17 cellular contexts compared by ENCODE assay signal in genomic region chr6:126628125-126628524, GRCh38.
DNase-seq lines count a peak whose midpoint lies in the region; ATAC-seq, FAIRE-seq and TF ChIP-seq lines count a peak whose summit lies in the region.
"Had no signal": no experiment of that assay in that cellular context is flagged by ENCODE, and none has a peak within 500 bp of the region (broad histone marks: within the 10 kb centered on the region; RNA-seq: fewer than 3 reads in every experiment).

No MANE protein-coding gene starts in this region.

- H3K36me3 Mint-ChIP-seq in natural killer cell treated with Interleukin-12 subunit alpha and Interleukin-12 subunit beta and Interleukin-15 and Interleukin-18, amount 100 ng/mL, for 72 hours: no peaks in the 10 kb centered on the region
- H3K36me3 Mint-ChIP-seq: activated naive CD4-positive, alpha-beta T cell treated with anti-CD3 and anti-CD28 coated beads, Interleukin-2, amount 50 U/mL, for 24 hours; CD14-positive monocyte; natural killer cell had no signal

- no peaks in the 10 kb centered on the region for H3K79me2 ChIP-seq in H1 (ENCODE audit: control insufficient read depth in 1 of 2, insufficient read depth in 2 of 2, low read length in 2 of 2)

- TF ChIP-seq EP300 in H1 (IDR thresholded peaks at IDR 0.05; ENCODE audit: borderline replicate concordance in 1 of 2, low read depth in 2 of 2, low read length in 2 of 2): no peak

- no peak overlapping the region for H2AFZ ChIP-seq in H1 (ENCODE audit: low read length)

- H3K56ac ChIP-seq in H1 (replicated peaks; ENCODE audit: insufficient read length, low read depth, low read length): no peak overlapping the region

- H2BK20ac ChIP-seq in H1 (ENCODE audit: low read length): no peak overlapping the region

- no peak for DNase-seq in H1 (ENCODE audit: low read depth in 1 of 2, low spot score in 2 of 2)
- DNase-seq in 8988T: no peak
- no peak for DNase-seq in natural killer cell treated with Interleukin-12 subunit alpha and Interleukin-12 subunit beta and Interleukin-15 and Interleukin-18, amount 100 ng/mL, for 72 hours (ENCODE audit: low spot score)
- DNase-seq: heart left ventricle; left ventricle myocardium superior; natural killer cell; NCI-H226; stimulated activated naive CD8-positive, alpha-beta T cell treated with anti-CD3 and anti-CD28 coated beads, Interleukin-15, Interleukin-2, amounts not matched to agents 100 U/mL and 50 U/mL, for 24 hours had no signal

- H3K4me1 Mint-ChIP-seq in natural killer cell treated with Interleukin-12 subunit alpha and Interleukin-12 subunit beta and Interleukin-15 and Interleukin-18, amount 100 ng/mL, for 72 hours (ENCODE audit: low read depth in 2 of 2): no peaks in the 10 kb centered on the region
- H3K4me1 Mint-ChIP-seq: activated naive CD4-positive, alpha-beta T cell treated with anti-CD3 and anti-CD28 coated beads, Interleukin-2, amount 50 U/mL, for 24 hours; CD14-positive monocyte; natural killer cell had no signal

- no peaks in the 10 kb centered on the region for H3K27me3 Mint-ChIP-seq in natural killer cell treated with Interleukin-12 subunit alpha and Interleukin-12 subunit beta and Interleukin-15 and Interleukin-18, amount 100 ng/mL, for 72 hours
- H3K27me3 Mint-ChIP-seq: activated naive CD4-positive, alpha-beta T cell treated with anti-CD3 and anti-CD28 coated beads, Interleukin-2, amount 50 U/mL, for 24 hours had no signal

- TF ChIP-seq CTCF in GM12874 (IDR thresholded peaks at IDR 0.05; ENCODE audit: insufficient read depth, low read depth, low read length) (peak; percentile 42; the same call in 1 of the 2 replicates), H1 (IDR thresholded peaks at IDR 0.05; ENCODE audit: control extremely low read depth in 1 of 3, insufficient read depth in 1 of 3, low read depth in 1 of 3, low read length in 3 of 3) (peak in 1 of 3 experiments; percentile 40; a peak in 1 of 4 replicates)

- H4K8ac ChIP-seq in H1 (ENCODE audit: extremely low read depth, insufficient read depth, low read length): no peak overlapping the region

- POLR2A ChIA-PET in H1 (lab: Charles Lee; ENCODE audit: partially characterized antibody): no interaction called here

- no peak overlapping the region for H3K4ac ChIP-seq in H1 (replicated peaks; ENCODE audit: insufficient read length, low read depth, low read length)

- no peak overlapping the region for H3K4me3 Mint-ChIP-seq in natural killer cell treated with Interleukin-12 subunit alpha and Interleukin-12 subunit beta and Interleukin-15 and Interleukin-18, amount 100 ng/mL, for 72 hours
- H3K4me3 Mint-ChIP-seq: activated naive CD4-positive, alpha-beta T cell treated with anti-CD3 and anti-CD28 coated beads, Interleukin-2, amount 50 U/mL, for 24 hours; CD14-positive monocyte; natural killer cell had no signal

- H3K23me2 ChIP-seq in H1 (ENCODE audit: low read depth, low read length): no peaks in the 10 kb centered on the region

- H3K4me3 ChIP-seq in H1 (ENCODE audit: extremely low read depth in 1 of 4, insufficient read depth in 2 of 4, low read depth in 3 of 4, low read length in 4 of 4): no peak overlapping the region
- H3K4me3 ChIP-seq: heart left ventricle had no signal

- no peak overlapping the region for H3K4me2 ChIP-seq in H1 (ENCODE audit: insufficient read depth in 1 of 2, low read depth in 2 of 2, low read length in 2 of 2)

- no peak overlapping the region for H3K18ac ChIP-seq in H1 (ENCODE audit: extremely low read depth, low read length)

- peak; percentile 75 for ATAC-seq in GM21360 (IDR thresholded peaks at IDR 0.05; ENCODE audit: unreplicated experiment)
- peak; percentile 74 for ATAC-seq in HG03432 (IDR thresholded peaks at IDR 0.05; ENCODE audit: unreplicated experiment)
- no peak for ATAC-seq in GM21717 (IDR thresholded peaks at IDR 0.05; ENCODE audit: unreplicated experiment)
- ATAC-seq in GM19452 (IDR thresholded peaks at IDR 0.05; ENCODE audit: unreplicated experiment): no peak
- ATAC-seq in natural killer cell treated with Interleukin-12 subunit alpha and Interleukin-12 subunit beta and Interleukin-15 and Interleukin-18, amount 100 ng/mL, for 72 hours: no peak
- ATAC-seq: heart left ventricle; left ventricle myocardium superior; natural killer cell; sciatic nerve; stimulated activated naive CD8-positive, alpha-beta T cell treated with anti-CD3 and anti-CD28 coated beads, Interleukin-15, Interleukin-2, amounts not matched to agents 100 U/mL and 50 U/mL, for 24 hours had no signal

- H3K27ac Mint-ChIP-seq in natural killer cell treated with Interleukin-12 subunit alpha and Interleukin-12 subunit beta and Interleukin-15 and Interleukin-18, amount 100 ng/mL, for 72 hours: no peak overlapping the region
- H3K27ac Mint-ChIP-seq: activated naive CD4-positive, alpha-beta T cell treated with anti-CD3 and anti-CD28 coated beads, Interleukin-2, amount 50 U/mL, for 24 hours; CD14-positive monocyte; natural killer cell had no signal

- no peaks in the 10 kb centered on the region for H3K27me3 ChIP-seq in H1 (replicated peaks in 1 of 4; ENCODE audit: control insufficient read depth in 3 of 4, extremely low read depth in 1 of 4, insufficient read depth in 3 of 4, low read length in 3 of 4)
- H3K27me3 ChIP-seq: heart left ventricle had no signal

- CTCF ChIA-PET in H1 (lab: Charles Lee; ENCODE audit: partially characterized antibody): interaction anchor here (0.6 to 3.1 kb wide), 22 partner anchors 9 to 458 kb away, joined by 3 to 18 read pairs (median 4); no protein-coding TSS in a partner anchor

- H2BK12ac ChIP-seq in H1 (ENCODE audit: low read depth, low read length): no peak overlapping the region

- H3K79me1 ChIP-seq in H1 (ENCODE audit: low read depth, low read length): no peaks in the 10 kb centered on the region

- no peak for TF ChIP-seq POLR2A in H1 (IDR thresholded peaks at IDR 0.05; ENCODE audit: control extremely low read depth in 1 of 2, low read depth in 2 of 2, low read length in 2 of 2)

- H4K5ac ChIP-seq in H1 (ENCODE audit: insufficient read length, low read depth, low read length): no peak overlapping the region

- H2BK120ac ChIP-seq in H1 (replicated peaks; ENCODE audit: low read depth, low read length): no peak overlapping the region

- H3K9me3 Mint-ChIP-seq in natural killer cell treated with Interleukin-12 subunit alpha and Interleukin-12 subunit beta and Interleukin-15 and Interleukin-18, amount 100 ng/mL, for 72 hours: no peaks in the 10 kb centered on the region

- H4K91ac ChIP-seq in H1 (replicated peaks; ENCODE audit: insufficient read length, low read length): no peak overlapping the region

- H3K23ac ChIP-seq in H1 (ENCODE audit: insufficient read length): no peak overlapping the region

- no peaks in the 10 kb centered on the region for H3K9me3 ChIP-seq in H1 (ENCODE audit: insufficient read depth in 2 of 2, low read depth in 1 of 2, low read length in 1 of 2)
- H3K9me3 ChIP-seq: heart left ventricle had no signal

- no peak overlapping the region for H3K14ac ChIP-seq in H1 (ENCODE audit: insufficient read length)

- 82% methylated on average over 3 of the region's 3 CpGs; no CpG with 5 or more reads in 1 of the 2 experiments for WGBS in H1 (ENCODE audit: extremely low coverage in 1 of 2, insufficient coverage in 1 of 2, insufficient read length in 1 of 2, insufficient replicate concordance in 2 of 2, low coverage in 1 of 2, low lambda C conversion rate in 2 of 2, missing lambda C conversion rate in 1 of 2), 2 experiments

- no peak overlapping the region for H2AK5ac ChIP-seq in H1 (ENCODE audit: low read depth, low read length)

- H3K4me1 ChIP-seq in H1 (replicated peaks in 1 of 4; ENCODE audit: control insufficient read depth in 3 of 4, insufficient read depth in 4 of 4, low read length in 3 of 4): peaks cover 0 to under 1% (median under 1%) of the 10 kb centered on the region in 4 experiments; a peak in 1 of 7 replicates
- H3K4me1 ChIP-seq: heart left ventricle had no signal

- H3K9ac ChIP-seq in H1 (replicated peaks in 1 of 4; ENCODE audit: extremely low read depth in 1 of 4, low read depth in 3 of 4, low read length in 3 of 4): no peak overlapping the region

- no peak overlapping the region for H2BK5ac ChIP-seq in H1 (ENCODE audit: low read depth, low read length)

- no peaks in the 10 kb centered on the region for H4K20me1 ChIP-seq in H1 (replicated peaks in 1 of 2; ENCODE audit: control insufficient read depth in 1 of 2, insufficient read depth in 2 of 2, low read length in 2 of 2)

- TF ChIP-seq RAD21 in H1 (IDR thresholded peaks at IDR 0.05 in 1 of 2, conservative IDR thresholded peaks at IDR 0.05 in 1 of 2; ENCODE audit: low read depth in 2 of 2, low read length in 2 of 2): peak; percentile 20 to 35; a peak in 2 of 4 replicates

- peak; percentile 72 for FAIRE-seq in H1 (lab: Jason Lieb, UNC)
- FAIRE-seq: endothelial cell of umbilical vein had no signal

- no peak overlapping the region for H2BK15ac ChIP-seq in H1 (ENCODE audit: low read length)

- no peaks in the 10 kb centered on the region for H3K36me3 ChIP-seq in H1 (ENCODE audit: control insufficient read depth in 2 of 4, insufficient read depth in 4 of 4, low read length in 3 of 4)
- H3K36me3 ChIP-seq: heart left ventricle had no signal

- no peak overlapping the region for H3K27ac ChIP-seq in H1 (ENCODE audit: low read depth, low read length)
- H3K27ac ChIP-seq: heart left ventricle had no signal

TF ChIP-seq in H1, 55 proteins besides CTCF, POLR2A, EP300 and RAD21:
- TF ChIP-seq CBX5 (IDR thresholded peaks at IDR 0.05; ENCODE audit: low read depth, low read length) (no peak), BACH1 (IDR thresholded peaks at IDR 0.05; ENCODE audit: low read length) (no peak), SIRT6 (IDR thresholded peaks at IDR 0.05; ENCODE audit: low read length) (no peak), NRF1 (IDR thresholded peaks at IDR 0.05; ENCODE audit: low read depth, low read length) (no peak), PHF8 (conservative IDR thresholded peaks at IDR 0.05; ENCODE audit: low read depth, low read length) (no peak)

Comparison
In these comparisons a context has a peak if more than half of its experiments do, and no peak if none do; other contexts are left out.
1. ATAC-seq: peak in GM21360 (single experiment) and HG03432 (single experiment); none in GM21717 (single experiment), GM19452 (single experiment) and natural killer cell treated with Interleukin-12 subunit alpha and Interleukin-12 subunit beta and Interleukin-15 and Interleukin-18, amount 100 ng/mL, for 72 hours (0 of 2).